ENCODE assay signal across 16 cellular contexts in the genomic region with DNA sequence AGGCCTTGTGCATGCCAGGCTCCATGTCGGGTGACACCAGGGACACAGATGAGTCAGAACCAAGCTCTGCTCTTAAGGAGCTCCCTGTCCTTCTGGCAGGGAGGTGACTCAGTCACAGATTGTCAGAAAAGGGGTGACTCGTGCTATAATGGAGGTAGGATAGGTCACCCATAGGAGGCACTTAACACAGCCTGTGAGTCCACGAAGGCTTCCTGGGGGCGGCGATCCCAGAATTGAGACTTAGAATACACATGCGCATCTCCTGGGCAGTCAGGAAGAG.
A peak's percentile ranks its signal among the peaks of the same experiment; 100 is the strongest.
DNase-seq lines count a peak whose midpoint lies in the region; ATAC-seq, FAIRE-seq and TF ChIP-seq lines count a peak whose summit lies in the region.
"Had no signal": no experiment of that assay in that cellular context is flagged by ENCODE, and none has a peak within 500 bp of the region (broad histone marks: within the 10 kb centered on the region; RNA-seq: fewer than 3 reads in every experiment).

No MANE protein-coding gene starts in this region.

- no peaks in the 10 kb centered on the region for H3K27me3 Mint-ChIP-seq in activated T-cell treated with anti-CD3 and anti-CD28 coated beads, Interleukin-2, amount 50 U/mL, for 24 hours
- H3K27me3 Mint-ChIP-seq in central memory CD8-positive, alpha-beta T cell = no peaks in the 10 kb centered on the region
- H3K27me3 Mint-ChIP-seq: activated naive CD8-positive, alpha-beta T cell treated with anti-CD3 and anti-CD28 coated beads, Interleukin-2, amount 10 ng/mL, durations not matched to agents 7 days and 5 days; dendritic cell treated with granulocyte-macrophage colony-stimulating factor and Interleukin-4, amounts not matched to agents 40 ng/mL and 50 ng/mL, for 4 days had no signal

- FAIRE-seq in urothelium cell line (lab: Jason Lieb, UNC) = no peak

- TF ChIP-seq POLR2A in NB4 (IDR thresholded peaks at IDR 0.05; ENCODE audit: extremely low read depth, insufficient read length) = no peak

- H3K4me3 ChIP-seq in NB4 (ENCODE audit: low read depth, low read length) = no peak overlapping the region

- H3K4me3 Mint-ChIP-seq in activated T-cell treated with anti-CD3 and anti-CD28 coated beads, Interleukin-2, amount 50 U/mL, for 24 hours = no peak overlapping the region
- no peak overlapping the region for H3K4me3 Mint-ChIP-seq in central memory CD8-positive, alpha-beta T cell
- H3K4me3 Mint-ChIP-seq: activated naive CD8-positive, alpha-beta T cell treated with anti-CD3 and anti-CD28 coated beads, Interleukin-2, amount 10 ng/mL, durations not matched to agents 7 days and 5 days; dendritic cell treated with granulocyte-macrophage colony-stimulating factor and Interleukin-4, amounts not matched to agents 40 ng/mL and 50 ng/mL, for 4 days; nephron had no signal

- H3K27ac Mint-ChIP-seq in activated T-cell treated with anti-CD3 and anti-CD28 coated beads, Interleukin-2, amount 50 U/mL, for 24 hours = peak overlapping the region; percentile 89
- H3K27ac Mint-ChIP-seq in central memory CD8-positive, alpha-beta T cell (ENCODE audit: low read depth) = peak overlapping the region; percentile 62
- H3K27ac Mint-ChIP-seq: activated naive CD8-positive, alpha-beta T cell treated with anti-CD3 and anti-CD28 coated beads, Interleukin-2, amount 10 ng/mL, durations not matched to agents 7 days and 5 days; dendritic cell treated with granulocyte-macrophage colony-stimulating factor and Interleukin-4, amounts not matched to agents 40 ng/mL and 50 ng/mL, for 4 days; nephron had no signal

- no peak for DNase-seq in activated T-cell treated with anti-CD3 and anti-CD28 coated beads, Interleukin-2, amount 50 U/mL, for 24 hours
- no peak for DNase-seq in activated T-cell treated with anti-CD3 and anti-CD28 coated beads, Interleukin-2, amount 50 U/mL, for 1 hour
- DNase-seq in NB4 (ENCODE audit: low read depth) (peak; percentile 39), NCI-H187 (lab: John Stamatoyannopoulos, UW) (no peak), urothelium cell line (ENCODE audit: low spot score) (no peak)
- DNase-seq in central memory CD8-positive, alpha-beta T cell (ENCODE audit: low spot score in 2 of 2) = no peak
- peak; percentile 43 for DNase-seq in stimulated activated CD8-positive, alpha-beta memory T cell treated with anti-CD3 and anti-CD28 coated beads, Interleukin-4, amount 100 ng/mL, for 48 hours
- DNase-seq in effector CD4-positive, alpha-beta T cell = no peak
- DNase-seq: activated naive CD8-positive, alpha-beta T cell treated with anti-CD3 and anti-CD28 coated beads, Interleukin-2, amount 10 ng/mL, durations not matched to agents 7 days and 5 days; foreskin melanocyte; GF-D8; Karpas-422; left colon; NCI-H446 treated with DMSO at 0.1 percent for 48 hours had no signal

- H3K9me3 Mint-ChIP-seq in activated T-cell treated with anti-CD3 and anti-CD28 coated beads, Interleukin-2, amount 50 U/mL, for 24 hours = no peaks in the 10 kb centered on the region
- no peaks in the 10 kb centered on the region for H3K9me3 Mint-ChIP-seq in central memory CD8-positive, alpha-beta T cell
- H3K9me3 Mint-ChIP-seq: activated naive CD8-positive, alpha-beta T cell treated with anti-CD3 and anti-CD28 coated beads, Interleukin-2, amount 10 ng/mL, durations not matched to agents 7 days and 5 days; dendritic cell treated with granulocyte-macrophage colony-stimulating factor and Interleukin-4, amounts not matched to agents 40 ng/mL and 50 ng/mL, for 4 days; nephron had no signal

- peaks cover 85% of the 10 kb centered on the region for H3K36me3 Mint-ChIP-seq in activated T-cell treated with anti-CD3 and anti-CD28 coated beads, Interleukin-2, amount 50 U/mL, for 24 hours (ENCODE audit: low read depth)
- peaks cover 43% of the 10 kb centered on the region for H3K36me3 Mint-ChIP-seq in central memory CD8-positive, alpha-beta T cell (ENCODE audit: insufficient read depth)

- TF ChIP-seq CTCF in NB4 (IDR thresholded peaks at IDR 0.05; ENCODE audit: low read depth, low read length) = no peak

- peaks cover 5% of the 10 kb centered on the region for H3K4me1 Mint-ChIP-seq in activated T-cell treated with anti-CD3 and anti-CD28 coated beads, Interleukin-2, amount 50 U/mL, for 24 hours (ENCODE audit: low read depth)
- peaks cover under 1% of the 10 kb centered on the region for H3K4me1 Mint-ChIP-seq in central memory CD8-positive, alpha-beta T cell
- H3K4me1 Mint-ChIP-seq: activated naive CD8-positive, alpha-beta T cell treated with anti-CD3 and anti-CD28 coated beads, Interleukin-2, amount 10 ng/mL, durations not matched to agents 7 days and 5 days had no signal

- ATAC-seq in central memory CD8-positive, alpha-beta T cell (replicated peaks; ENCODE audit: extremely low read depth, poor library complexity, severe bottlenecking) = no peak
- ATAC-seq: left colon had no signal

Comparison
In these comparisons a context has a peak if more than half of its experiments do, and no peak if none do; other contexts are left out.
1. DNase-seq: peak in NB4 (single experiment) and stimulated activated CD8-positive, alpha-beta memory T cell treated with anti-CD3 and anti-CD28 coated beads, Interleukin-4, amount 100 ng/mL, for 48 hours (single experiment); none in activated T-cell treated with anti-CD3 and anti-CD28 coated beads, Interleukin-2, amount 50 U/mL, for 24 hours (single experiment), activated T-cell treated with anti-CD3 and anti-CD28 coated beads, Interleukin-2, amount 50 U/mL, for 1 hour (single experiment), central memory CD8-positive, alpha-beta T cell (0 of 2), effector CD4-positive, alpha-beta T cell (single experiment), NCI-H187 (0 of 2) and urothelium cell line (single experiment).